In genomic region chr13:76886292-76887061, GRCh38 we compare ENCODE assay signal across 8 cellular contexts. TPM values are rescaled to one million over a fixed set of nuclear protein-coding genes. Genes with fewer than 3 reads are reported as not detected.
A peak's percentile ranks its signal among the peaks of the same experiment; 100 is the strongest.
DNase-seq lines count a peak whose midpoint lies in the region; ATAC-seq, FAIRE-seq and TF ChIP-seq lines count a peak whose summit lies in the region.

KCTD12 (minus strand) TSS chr13:76886405; CDS start chr13:76886148, 257 bp downstream.

- peak within 1 kb of the TSS in 3 of 8 donors; percentile 25 to 91 (median 27) for H3K27ac Mint-ChIP-seq in CD8-positive, alpha-beta memory T cell
- H3K27ac Mint-ChIP-seq in nephron, result peak within 1 kb of the TSS; percentile 91 to 94 (median 93)

- no peaks in the 10 kb centered on the region for H3K9me3 ChIP-seq in CD8-positive, alpha-beta memory T cell (ENCODE audit: low read length)

- POLR2A ChIA-PET in CD8-positive, alpha-beta memory T cell (lab: Charles Lee), result interaction anchor here (1.2 kb wide), 1 partner anchor 105 kb away, joined by 8 read pairs; the partner anchor contains the start of gene CLN5

- H3K27me3 Mint-ChIP-seq in CD8-positive, alpha-beta memory T cell, result peaks cover 20 to 66% of the 10 kb centered on the region in 2 donors
- peaks cover 35% of the 10 kb centered on the region for H3K27me3 Mint-ChIP-seq in nephron (ENCODE audit: low read depth)

- peaks cover 0 to 1% (median 0%) of the 10 kb centered on the region in 3 donors for H3K36me3 Mint-ChIP-seq in CD8-positive, alpha-beta memory T cell
- H3K36me3 Mint-ChIP-seq in nephron (ENCODE audit: low read depth), result peaks cover 3% of the 10 kb centered on the region

- ATAC-seq in GM19397 (IDR thresholded peaks at IDR 0.05; ENCODE audit: unreplicated experiment) (peak; percentile 73), HG03558 (IDR thresholded peaks at IDR 0.05; ENCODE audit: extremely low read depth, unreplicated experiment) (peak; percentile 42)

- peak; percentile 37 to 84 (median 59) for DNase-seq in CD8-positive, alpha-beta memory T cell
- DNase-seq in RCC 7860 (ENCODE audit: low spot score) (peak; percentile 20), fibroblast of pulmonary artery (ENCODE audit: low read depth) (peak; percentile 87)
- DNase-seq in activated T-helper 9 cell treated with anti-CD3 and anti-CD28 coated beads, Interleukin-2, amount 50 U/mL, for 16 hours (ENCODE audit: low read depth), result peak; percentile 63
- DNase-seq in stimulated activated naive CD4-positive, alpha-beta T cell treated with Interleukin-2 at 50 U/mL for 16 hours (lab: John Stamatoyannopoulos, UW), result peak; percentile 61

- H3K4me3 Mint-ChIP-seq in CD8-positive, alpha-beta memory T cell, result peak within 1 kb of the TSS; percentile 77 to 90 (median 81)
- peak within 1 kb of the TSS; percentile 91 to 95 (median 95) for H3K4me3 Mint-ChIP-seq in nephron

- H3K36me3 ChIP-seq in CD8-positive, alpha-beta memory T cell (ENCODE audit: insufficient read depth, low read length), result no peaks in the 10 kb centered on the region

- H3K4me3 ChIP-seq in CD8-positive, alpha-beta memory T cell (ENCODE audit: low read length), result peak within 1 kb of the TSS; percentile 57
- peak within 1 kb of the TSS; percentile 71 for H3K4me3 ChIP-seq in fibroblast of pulmonary artery (replicated peaks; ENCODE audit: low read depth, low read length)

- peaks cover 11% of the 10 kb centered on the region for H3K27me3 ChIP-seq in CD8-positive, alpha-beta memory T cell (ENCODE audit: insufficient read depth, low read length, poor library complexity, severe bottlenecking)

- no peak within 1 kb of the TSS for H3K27ac ChIP-seq in CD8-positive, alpha-beta memory T cell (ENCODE audit: low read depth, low read length)

- H3K4me1 Mint-ChIP-seq in CD8-positive, alpha-beta memory T cell, result peaks cover 11 to 22% (median 16%) of the 10 kb centered on the region in 3 donors
- H3K4me1 Mint-ChIP-seq in nephron, result peaks cover 28% of the 10 kb centered on the region

- peaks cover 12% of the 10 kb centered on the region for H3K4me1 ChIP-seq in CD8-positive, alpha-beta memory T cell (ENCODE audit: insufficient read depth, low read length)

- no peak for FAIRE-seq in RCC 7860 (lab: Jason Lieb, UNC)

- H3K9me3 Mint-ChIP-seq in CD8-positive, alpha-beta memory T cell, result no peaks in the 10 kb centered on the region
- no peaks in the 10 kb centered on the region for H3K9me3 Mint-ChIP-seq in nephron

- CTCF ChIA-PET in CD8-positive, alpha-beta memory T cell (lab: Charles Lee), result interaction anchor here (0.8 to 3.8 kb wide), 4 partner anchors 9 to 1191 kb away, joined by 3 to 13 read pairs (median 6); no protein-coding TSS in a partner anchor

- TF ChIP-seq CTCF in fibroblast of pulmonary artery (IDR thresholded peaks at IDR 0.05; ENCODE audit: low read length, missing control alignments) (no peak), nephron (IDR thresholded peaks at IDR 0.05; ENCODE audit: unreplicated experiment in 3 of 3) (peak; percentile 20 to 36 (median 31))

RNA-seq across cellular contexts. Expression of gene KCTD12, which starts in this region (rescaled TPM):
- 1 to 10 TPM; 5.1 to 5.8 TPM for total RNA-seq in CD8-positive, alpha-beta memory T cell
- 0.07 TPM for polyA plus RNA-seq in CD8-positive, alpha-beta memory T cell

Comparison
In these comparisons a context has a peak if more than half of its experiments do, and no peak if none do; other contexts are left out.
1. DNase-seq: peak in every context shown above with its lines; median percentile 87 in fibroblast of pulmonary artery; 63 in activated T-helper 9 cell treated with anti-CD3 and anti-CD28 coated beads, Interleukin-2, amount 50 U/mL, for 16 hours; 61 in stimulated activated naive CD4-positive, alpha-beta T cell treated with Interleukin-2 at 50 U/mL for 16 hours; 59 in CD8-positive, alpha-beta memory T cell; 20 in RCC 7860.